Comparison of ENCODE assay signal across 8 cellular contexts in genomic region chr19:54136086-54136863, GRCh38. TPM values are rescaled to one million over a fixed set of nuclear protein-coding genes. Genes with fewer than 3 reads are reported as not detected.
DNase-seq lines count a peak whose midpoint lies in the region; ATAC-seq and TF ChIP-seq lines count a peak whose summit lies in the region.

No MANE protein-coding gene starts in this region.

- DNase-seq in CD8-positive, alpha-beta T cell, result no peak
- peak in 2 of 7 donors; percentile 32 to 52 for DNase-seq in adrenal gland
- peak in 1 of 2 donors; percentile 40 for DNase-seq in left colon
- no peak for DNase-seq in tibial artery
- no peak for DNase-seq in putamen (ENCODE audit: low spot score)
- DNase-seq in islet precursor cell, result no peak
- DNase-seq in OCI-M2 (lab: John Stamatoyannopoulos, UW; ENCODE audit: unreplicated experiment), result no peak

- no peaks in the 10 kb centered on the region for H3K9me3 ChIP-seq in CD8-positive, alpha-beta T cell (ENCODE audit: low read length)
- H3K9me3 ChIP-seq in adrenal gland (replicated peaks in 1 of 3) (no peaks in the 10 kb centered on the region), tibial artery (no peaks in the 10 kb centered on the region)

- intact Hi-C loops in CD8-positive, alpha-beta T cell (cut with DNase I, micrococcal nuclease), result loop anchor here in 1 of 2 experiments (5.0 kb wide), 1 partner anchor 326 kb away; the partner anchor contains the start of gene LENG9
- intact Hi-C loops in adrenal gland (cut with DNase I) (no loop called here), left colon (cut with DNase I, micrococcal nuclease) (no loop called here), tibial artery (cut with DNase I; ENCODE audit: low total_unique reads) (loop anchor here (2.0 kb wide), 1 partner anchor 23 kb away; the partner anchor contains the start of gene LENG1)

- no peak for TF ChIP-seq POLR2A in adrenal gland (IDR thresholded peaks at IDR 0.05)

- WGBS in adrenal gland, 4 donors, result 5 to 7% (median 6%) methylated on average over 26 to 30 of the region's 30 CpGs

- H3K27ac ChIP-seq in CD8-positive, alpha-beta T cell (ENCODE audit: low read depth, low read length), result peak overlapping the region; percentile 26
- H3K27ac ChIP-seq in adrenal gland (peak overlapping the region; percentile 13 to 79 (median 66)), tibial artery (peak overlapping the region; percentile 48 to 63)

- no peaks in the 10 kb centered on the region for H3K27me3 Mint-ChIP-seq in CD8-positive, alpha-beta T cell (ENCODE audit: low read depth)

- H3K9me3 Mint-ChIP-seq in CD8-positive, alpha-beta T cell, result no peaks in the 10 kb centered on the region

- ATAC-seq in CD8-positive, alpha-beta T cell, result no peak
- ATAC-seq in HG03060 (IDR thresholded peaks at IDR 0.05; ENCODE audit: low read depth, unreplicated experiment) (peak; percentile 1), left colon (peak; percentile 1)

- peaks cover 43% of the 10 kb centered on the region for H3K4me1 Mint-ChIP-seq in CD8-positive, alpha-beta T cell (ENCODE audit: low read depth)

- H3K27ac Mint-ChIP-seq in CD8-positive, alpha-beta T cell, result peak overlapping the region; percentile 83

- H3K4me3 ChIP-seq in CD8-positive, alpha-beta T cell (ENCODE audit: low read depth, low read length), result peak overlapping the region; percentile 46
- H3K4me3 ChIP-seq in adrenal gland (peak overlapping the region in 2 of 4 donors; percentile 30 to 63), tibial artery (peak overlapping the region; percentile 36 to 52)

- POLR2A ChIA-PET in CD8-positive, alpha-beta T cell (lab: Charles Lee), result interaction anchor here (0.9 to 3.7 kb wide), 14 partner anchors 12 to 1507 kb away, joined by 3 to 67 read pairs (median 4); partner anchors contain the start of genes LENG1, MBOAT7, PRPF31 and RPS9

- H3K36me3 ChIP-seq in CD8-positive, alpha-beta T cell (ENCODE audit: insufficient read depth, low read length), result peaks cover 3% of the 10 kb centered on the region
- H3K36me3 ChIP-seq in adrenal gland (replicated peaks in 1 of 2) (peaks cover 0 to under 1% of the 10 kb centered on the region in 2 donors), tibial artery (peaks cover 0 to 32% (median 5%) of the 10 kb centered on the region in 3 donors)

- no peak for TF ChIP-seq CTCF in CD8-positive, alpha-beta T cell (IDR thresholded peaks at IDR 0.05)
- TF ChIP-seq CTCF in adrenal gland (IDR thresholded peaks at IDR 0.05) (no peak), tibial artery (IDR thresholded peaks at IDR 0.05) (no peak)

- CTCF ChIA-PET in CD8-positive, alpha-beta T cell (lab: Charles Lee), result interaction anchor here (0.8 to 2.0 kb wide), 3 partner anchors 22 to 254 kb away, joined by 3 to 6 read pairs (median 4); partner anchors contain the start of gene MBOAT7

- H3K4me1 ChIP-seq in CD8-positive, alpha-beta T cell (ENCODE audit: insufficient read depth, low read length), result peaks cover 33% of the 10 kb centered on the region
- peaks cover 21 to 36% of the 10 kb centered on the region in 2 donors for H3K4me1 ChIP-seq in adrenal gland (replicated peaks in 1 of 2)
- H3K4me1 ChIP-seq in tibial artery, result peaks cover 0 to 40% (median 33%) of the 10 kb centered on the region in 4 donors

- H3K36me3 Mint-ChIP-seq in CD8-positive, alpha-beta T cell, result peaks cover 22% of the 10 kb centered on the region

- H3K27me3 ChIP-seq in CD8-positive, alpha-beta T cell (ENCODE audit: insufficient read depth, low read length), result no peaks in the 10 kb centered on the region
- no peaks in the 10 kb centered on the region for H3K27me3 ChIP-seq in adrenal gland
- no peaks in the 10 kb centered on the region for H3K27me3 ChIP-seq in tibial artery

- peak overlapping the region; percentile 83 for H3K4me3 Mint-ChIP-seq in CD8-positive, alpha-beta T cell

RNA-seq across cellular contexts. Expression of gene CNOT3, which starts 1.3 kb away (rescaled TPM):
- total RNA-seq in CD8-positive, alpha-beta T cell, result 10 to 100 TPM; 30.8 to 42.3 TPM
- total RNA-seq in adrenal gland, result 10 to 100 TPM; 20.2 to 61.0 (median 47.0) TPM
- polyA plus RNA-seq in adrenal gland, result 10 to 100 TPM; 47.0 to 82.3 (median 66.6) TPM
- total RNA-seq in left colon, result 10 to 100 TPM; 32.9 to 42.2 TPM

RNA-seq across cellular contexts. Expression of gene PRPF31, which starts 20.7 kb away (rescaled TPM):
- 10 to 100 TPM; 60.0 to 66.8 TPM for total RNA-seq in CD8-positive, alpha-beta T cell
- total RNA-seq in adrenal gland (10 to 100 TPM; 36.1 to 72.5 (median 50.7) TPM), left colon (10 to 100 TPM; 37.4 to 38.6 TPM)
- polyA plus RNA-seq in adrenal gland, result 10 to 100 TPM; 54.4 to 91.7 (median 74.6) TPM

RNA-seq across cellular contexts. Expression of gene TFPT, which starts 20.8 kb away (rescaled TPM):
- 1 to 10 TPM; 7.8 to 8.2 TPM for total RNA-seq in CD8-positive, alpha-beta T cell
- 10 to 100 TPM; 19.5 to 25.8 (median 23.2) TPM for total RNA-seq in adrenal gland
- polyA plus RNA-seq in adrenal gland, result 10 to 100 TPM; 11.4 to 58.6 (median 40.4) TPM
- 10 to 100 TPM; 12.4 to 12.7 TPM for total RNA-seq in left colon

RNA-seq across cellular contexts. Expression of gene LENG1, which starts 23.2 kb away (rescaled TPM):
- total RNA-seq in CD8-positive, alpha-beta T cell, result 10 to 100 TPM; 15.5 to 15.8 TPM
- 10 to 100 TPM in 2 of 8 donors, 1 to 10 TPM in 6; 5.0 to 21.7 (median 9.0) TPM for total RNA-seq in adrenal gland
- 10 to 100 TPM in 2 of 3 donors, 1 to 10 TPM in 1; 5.7 to 22.0 (median 14.8) TPM for polyA plus RNA-seq in adrenal gland
- 1 to 10 TPM; 5.3 to 7.3 TPM for total RNA-seq in left colon

RNA-seq across cellular contexts. Expression of gene NDUFA3, which starts 33.6 kb away (rescaled TPM):
- total RNA-seq in CD8-positive, alpha-beta T cell, result 10 to 100 TPM; 51.8 to 66.8 TPM
- 100 to 1,000 TPM in 5 of 8 donors, 10 to 100 TPM in 3; 33.2 to 211 (median 144) TPM for total RNA-seq in adrenal gland
- 1,000 to 10,000 TPM in 2 of 3 donors, 100 to 1,000 TPM in 1; 237 to 1,730 (median 1,627) TPM for polyA plus RNA-seq in adrenal gland
- total RNA-seq in left colon, result 100 to 1,000 TPM; 146 to 147 TPM
